Comparison of ENCODE assay signal across 14 cellular contexts in the genomic region with DNA sequence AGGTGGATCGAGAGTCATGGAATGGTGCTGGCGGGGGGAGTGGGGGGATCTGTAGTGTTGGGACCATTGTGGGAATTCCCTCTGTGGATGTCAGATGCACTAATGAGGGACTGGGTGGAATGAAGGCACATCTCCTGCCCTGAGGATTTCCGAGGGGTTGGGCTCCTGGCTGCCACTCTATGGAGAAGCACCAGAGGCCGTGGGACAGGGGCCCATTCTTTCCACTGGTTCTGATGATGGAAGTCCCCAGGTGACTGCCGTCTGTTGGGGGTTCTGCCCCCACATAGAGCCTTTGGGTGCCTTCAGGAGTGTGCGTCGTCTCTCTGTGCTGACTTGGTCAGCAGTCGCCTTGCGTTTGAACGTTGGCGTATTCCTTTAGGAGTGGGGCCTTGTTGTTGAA.
DNase-seq lines count a peak whose midpoint lies in the region; ATAC-seq and TF ChIP-seq lines count a peak whose summit lies in the region.
"Had no signal": no experiment of that assay in that cellular context is flagged by ENCODE, and none has a peak within 500 bp of the region (broad histone marks: within the 10 kb centered on the region; RNA-seq: fewer than 3 reads in every experiment).

No MANE protein-coding gene starts in this region.

- TF ChIP-seq CTCF in right atrium auricular region (IDR thresholded peaks at IDR 0.05): no peak

- H2BK12ac ChIP-seq in neuronal stem cell (ENCODE audit: low read length): no peak overlapping the region

- no peak overlapping the region for H3K18ac ChIP-seq in neuronal stem cell (ENCODE audit: low read length)

- H2AK5ac ChIP-seq in neuronal stem cell (ENCODE audit: low read depth, low read length): peak overlapping the region; percentile 20

- H3K4me3 ChIP-seq in right atrium auricular region (no peak overlapping the region), right cardiac atrium (ENCODE audit: low read length) (no peak overlapping the region), neuronal stem cell (ENCODE audit: low read length in 2 of 2) (no peak overlapping the region)
- H3K4me3 ChIP-seq: HAP-1 had no signal

- H3K4ac ChIP-seq in neuronal stem cell (ENCODE audit: low read length): no peak overlapping the region

- DNase-seq in right atrium auricular region (ENCODE audit: low spot score): peak; percentile 23
- DNase-seq in right cardiac atrium: no peak
- DNase-seq in islet precursor cell: peak; percentile 21
- no peak for DNase-seq in neuronal stem cell (ENCODE audit: low spot score)
- DNase-seq in midbrain (lab: John Stamatoyannopoulos, UW): no peak
- DNase-seq: C1 segment of cervical spinal cord; Calu3; CD4-positive, alpha-beta memory T cell; COR-L47; DND-41; GOT3; HFFc6 had no signal

- 84% methylated on average over 11 of the region's 11 CpGs for WGBS in right cardiac atrium
- WGBS in neuronal stem cell (ENCODE audit: extremely low coverage in 2 of 2, insufficient read length in 2 of 2, insufficient replicate concordance in 1 of 2), 2 donors: no CpG with 5 or more reads among the region's 11 CpGs

- intact Hi-C loops in right cardiac atrium (cut with DNase I): no loop called here

- no peak overlapping the region for H2BK5ac ChIP-seq in neuronal stem cell (ENCODE audit: low read length)

- H3K27me3 ChIP-seq in right atrium auricular region (no peaks in the 10 kb centered on the region), right cardiac atrium (ENCODE audit: control insufficient read depth, insufficient read depth) (no peaks in the 10 kb centered on the region), neuronal stem cell (ENCODE audit: control insufficient read depth in 3 of 3, insufficient read depth in 3 of 3, low read depth in 1 of 3, low read length in 3 of 3) (no peaks in the 10 kb centered on the region)

- no peak overlapping the region for H2BK15ac ChIP-seq in neuronal stem cell (ENCODE audit: low read length)

- ATAC-seq in right cardiac atrium: no peak
- ATAC-seq in HG03039 (IDR thresholded peaks at IDR 0.05; ENCODE audit: unreplicated experiment): no peak

- peak overlapping the region; percentile 5 for H3K23ac ChIP-seq in neuronal stem cell (ENCODE audit: low read depth, low read length, poor library complexity)

- no peak overlapping the region for H3K9ac ChIP-seq in neuronal stem cell (ENCODE audit: low read depth, low read length, poor library complexity)

- no peak overlapping the region for H3K14ac ChIP-seq in neuronal stem cell (ENCODE audit: low read length)

- H2AFZ ChIP-seq in neuronal stem cell (ENCODE audit: low read length): no peak overlapping the region

- no peaks in the 10 kb centered on the region for H3K79me1 ChIP-seq in neuronal stem cell (ENCODE audit: low read depth, low read length)

- H3K4me1 ChIP-seq in right atrium auricular region: no peaks in the 10 kb centered on the region
- no peaks in the 10 kb centered on the region for H3K4me1 ChIP-seq in right cardiac atrium (ENCODE audit: control insufficient read depth, insufficient read depth, low read length)
- H3K4me1 ChIP-seq in neuronal stem cell (ENCODE audit: control insufficient read depth in 2 of 2, insufficient read depth in 1 of 2, low read depth in 1 of 2, low read length in 2 of 2): no peaks in the 10 kb centered on the region
- H3K4me1 ChIP-seq: HAP-1 had no signal

- no peaks in the 10 kb centered on the region for H3K36me3 ChIP-seq in right atrium auricular region
- no peaks in the 10 kb centered on the region for H3K36me3 ChIP-seq in neuronal stem cell (replicated peaks in 1 of 2; ENCODE audit: control insufficient read depth in 2 of 2, insufficient read depth in 2 of 2, low read length in 2 of 2)
- H3K36me3 ChIP-seq: HAP-1 had no signal

- H3K4me2 ChIP-seq in neuronal stem cell (ENCODE audit: insufficient read depth, low read length, poor library complexity, severe bottlenecking): no peak overlapping the region

- no peak overlapping the region for H4K91ac ChIP-seq in neuronal stem cell (ENCODE audit: low read depth, low read length, poor library complexity)

- H4K8ac ChIP-seq in neuronal stem cell (ENCODE audit: low read depth, low read length): no peak overlapping the region

- no peak overlapping the region for H2BK120ac ChIP-seq in neuronal stem cell (ENCODE audit: low read depth, low read length)

- H3K9me3 ChIP-seq in right atrium auricular region (no peaks in the 10 kb centered on the region), right cardiac atrium (ENCODE audit: control insufficient read depth, low read length) (no peaks in the 10 kb centered on the region), neuronal stem cell (replicated peaks in 1 of 2; ENCODE audit: control insufficient read depth in 2 of 2, insufficient read depth in 1 of 2, low read depth in 1 of 2, low read length in 2 of 2) (no peaks in the 10 kb centered on the region)
- H3K9me3 ChIP-seq: HAP-1 had no signal

- H3K27ac ChIP-seq in right atrium auricular region: no peak overlapping the region
- no peak overlapping the region for H3K27ac ChIP-seq in right cardiac atrium (ENCODE audit: low read length)
- H3K27ac ChIP-seq in neuronal stem cell (replicated peaks; ENCODE audit: low read length): no peak overlapping the region

Comparison
In these comparisons a context has a peak if more than half of its experiments do, and no peak if none do; other contexts are left out.
1. DNase-seq: peak in right atrium auricular region (single experiment) and islet precursor cell (single experiment); none in right cardiac atrium (0 of 3), neuronal stem cell (single experiment) and midbrain (single experiment).